Comparison of ENCODE assay signal across 9 cellular contexts in genomic region chr16:31453255-31454204, GRCh38. TPM values are rescaled to one million over a fixed set of nuclear protein-coding genes. Genes with fewer than 3 reads are reported as not detected.
A peak's percentile ranks its signal among the peaks of the same experiment; 100 is the strongest.
DNase-seq lines count a peak whose midpoint lies in the region; ATAC-seq and TF ChIP-seq lines count a peak whose summit lies in the region.
"Had no signal": no experiment of that assay in that cellular context is flagged by ENCODE, and none has a peak within 500 bp of the region (broad histone marks: within the 10 kb centered on the region; RNA-seq: fewer than 3 reads in every experiment).

No MANE protein-coding gene starts in this region.

- peak; percentile 78 for DNase-seq in CD14-positive monocyte (ENCODE audit: low spot score)
- peak; percentile 17 to 47 for DNase-seq in NOMO-1 (lab: John Stamatoyannopoulos, UW; ENCODE audit: unreplicated experiment in 2 of 2)
- peak; percentile 93 for DNase-seq in epithelial cell of esophagus (ENCODE audit: low read depth)
- DNase-seq in natural killer cell, result no peak
- DNase-seq in NCI-H2081 (lab: John Stamatoyannopoulos, UW), result no peak
- no peak for DNase-seq in foreskin melanocyte
- no peak for DNase-seq in hypothalamus (lab: John Stamatoyannopoulos, UW)

- ATAC-seq in natural killer cell (no peak), GM21367 (IDR thresholded peaks at IDR 0.05; ENCODE audit: unreplicated experiment) (no peak)

- peaks cover 58% of the 10 kb centered on the region for H3K4me1 Mint-ChIP-seq in CD14-positive monocyte
- H3K4me1 Mint-ChIP-seq in natural killer cell, result peaks cover 34 to 39% of the 10 kb centered on the region in 2 donors

- peaks cover 0 to 5% (median 5%) of the 10 kb centered on the region in 3 donors for H3K27me3 Mint-ChIP-seq in CD14-positive monocyte (ENCODE audit: low read depth in 3 of 3)
- no peaks in the 10 kb centered on the region for H3K27me3 Mint-ChIP-seq in natural killer cell (ENCODE audit: low read depth in 2 of 2)

- intact Hi-C loops in CD14-positive monocyte (cut with micrococcal nuclease), result no loop called here
- intact Hi-C loops in natural killer cell (cut with micrococcal nuclease), result loop anchor here (10.0 kb wide), 1 partner anchor 261 kb away; a partner anchor contains a TSS

- H3K27ac Mint-ChIP-seq in CD14-positive monocyte, result peak overlapping the region; percentile 55 to 92 (median 85)
- H3K27ac Mint-ChIP-seq in natural killer cell, result peak overlapping the region in 1 of 2 donors; percentile 34

- TF ChIP-seq CTCF in CD14-positive monocyte (IDR thresholded peaks at IDR 0.05) (no peak), epithelial cell of esophagus (IDR thresholded peaks at IDR 0.05; ENCODE audit: insufficient read depth, low read depth, low read length, missing control alignments) (no peak), natural killer cell (IDR thresholded peaks at IDR 0.05) (no peak)

- peaks cover 5 to 10% of the 10 kb centered on the region in 2 donors for H3K36me3 Mint-ChIP-seq in CD14-positive monocyte
- H3K36me3 Mint-ChIP-seq in natural killer cell, result no peaks in the 10 kb centered on the region

- H3K9me3 Mint-ChIP-seq in CD14-positive monocyte (peaks cover 0 to 3% (median 0%) of the 10 kb centered on the region in 7 donors), natural killer cell (no peaks in the 10 kb centered on the region)

- peak overlapping the region; percentile 7 for H3K4me3 ChIP-seq in epithelial cell of esophagus (ENCODE audit: low read length)
- H3K4me3 ChIP-seq: SK-N-MC had no signal

- peak overlapping the region; percentile 49 to 61 for H3K4me3 Mint-ChIP-seq in CD14-positive monocyte
- peak overlapping the region; percentile 52 for H3K4me3 Mint-ChIP-seq in natural killer cell

RNA-seq across cellular contexts. Expression of gene ARMC5, which starts 5.8 kb away (rescaled TPM):
- polyA plus RNA-seq in CD14-positive monocyte, result 1 to 10 TPM; 2.9 to 4.2 TPM
- 10 to 100 TPM; 10.4 to 22.8 (median 16.6) TPM for total RNA-seq in natural killer cell

RNA-seq across cellular contexts. Expression of gene ZNF843, which starts 10.9 kb away (rescaled TPM):
- polyA plus RNA-seq in CD14-positive monocyte, result not detected
- total RNA-seq in natural killer cell, result under 1 TPM; 0.14 to 0.50 (median 0.23) TPM

RNA-seq across cellular contexts. Expression of gene TGFB1I1, which starts 18.4 kb away (rescaled TPM):
- polyA plus RNA-seq in CD14-positive monocyte, result under 1 TPM in 1 of 2 donors, not detected in 1; 0.16 TPM
- total RNA-seq in natural killer cell, result 1 to 10 TPM in 1 of 3 donors, under 1 TPM in 2; 0.72 to 1.3 (median 0.78) TPM

RNA-seq across cellular contexts. Expression of gene COX6A2, which starts 25.4 kb away (rescaled TPM):
- not detected for polyA plus RNA-seq in CD14-positive monocyte
- total RNA-seq in natural killer cell, result not detected

RNA-seq across cellular contexts. Expression of gene SLC5A2, which starts 29.4 kb away (rescaled TPM):
- not detected for polyA plus RNA-seq in CD14-positive monocyte
- total RNA-seq in natural killer cell, result under 1 TPM in 2 of 3 donors, not detected in 1; 0.20 to 0.96 TPM

Comparison
In these comparisons a context has a peak if more than half of its experiments do, and no peak if none do; other contexts are left out.
1. DNase-seq: peak in CD14-positive monocyte (single experiment), NOMO-1 (2 of 2) and epithelial cell of esophagus (single experiment); none in natural killer cell (single experiment), NCI-H2081 (0 of 2), foreskin melanocyte (single experiment) and hypothalamus (0 of 51).